24 cellular contexts compared by ENCODE assay signal in genomic region chr12:66915312-66915904, GRCh38.
A peak's percentile ranks its signal among the peaks of the same experiment; 100 is the strongest.
DNase-seq lines count a peak whose midpoint lies in the region; ATAC-seq and TF ChIP-seq lines count a peak whose summit lies in the region.
"Had no signal": no experiment of that assay in that cellular context is flagged by ENCODE, and none has a peak within 500 bp of the region (broad histone marks: within the 10 kb centered on the region; RNA-seq: fewer than 3 reads in every experiment).

No MANE protein-coding gene starts in this region.

- H4K20me1 ChIP-seq in mammary epithelial cell (ENCODE audit: insufficient read depth, low read length): no peaks in the 10 kb centered on the region

- peaks cover 14% of the 10 kb centered on the region for H3K27me3 Mint-ChIP-seq in T-helper 17 cell

- H3K27me3 ChIP-seq in mammary epithelial cell (ENCODE audit: insufficient read depth, low read length) (no peaks in the 10 kb centered on the region), MG63 (0 out of 2 replicates have a peak, but pooled peaks cover 4% of the 10 kb centered on the region)
- H3K27me3 ChIP-seq: sigmoid colon, SJSA1, stomach had no signal

- no peaks in the 10 kb centered on the region for H3K9me3 ChIP-seq in mammary epithelial cell (replicated peaks; ENCODE audit: insufficient read depth, low read length)
- H3K9me3 ChIP-seq in T-helper 17 cell (ENCODE audit: control insufficient read depth, low read length, poor library complexity, severe bottlenecking): no peaks in the 10 kb centered on the region
- no peaks in the 10 kb centered on the region for H3K9me3 ChIP-seq in MG63
- H3K9me3 ChIP-seq: HAP-1, sigmoid colon, SJSA1 had no signal

- ATAC-seq in left ventricle myocardium superior (peak; percentile 17), Right ventricle myocardium inferior (no peak), GM21576 (IDR thresholded peaks at IDR 0.05; ENCODE audit: unreplicated experiment) (no peak), T-helper 17 cell (no peak)
- ATAC-seq: activated CD4-positive, CD25-positive, alpha-beta regulatory T cell treated with anti-CD3 and anti-CD28 coated beads, Interleukin-2, amount 50 U/mL, for 24 hours; PC-3 had no signal

- 76% methylated on average over 6 of the region's 6 CpGs for WGBS in mammary epithelial cell (ENCODE audit: low coverage, missing lambda C conversion rate)

- H3K36me3 Mint-ChIP-seq in T-helper 17 cell (ENCODE audit: low read depth): no peaks in the 10 kb centered on the region
- H3K36me3 Mint-ChIP-seq: IgD-negative memory B cell had no signal

- no peak for DNase-seq in left ventricle myocardium superior
- no peak for DNase-seq in Right ventricle myocardium inferior (ENCODE audit: missing footprints)
- no peak for DNase-seq in mammary epithelial cell
- DNase-seq in iPS-NIHi7 (ENCODE audit: extremely low spot score): peak; percentile 17
- peak; percentile 27 for DNase-seq in superior temporal gyrus (ENCODE audit: extremely low spot score)
- no peak for DNase-seq in T-helper 17 cell
- no peak for DNase-seq in MG63
- DNase-seq: ACHN; activated CD8-positive, alpha-beta memory T cell treated with anti-CD3 and anti-CD28 coated beads for 24 hours; DND-41; effector CD8-positive, alpha-beta T cell; kidney glomerular epithelial cell; midbrain; NCI-H2081; NCI-H774; PC-3; sigmoid colon; stomach had no signal

- H3K27ac ChIP-seq in mammary epithelial cell (ENCODE audit: insufficient read depth, low read depth, low read length): peak overlapping the region; percentile 32
- H3K27ac ChIP-seq: HL-60, sigmoid colon, SJSA1, stomach had no signal

- peaks cover 4% of the 10 kb centered on the region for H3K4me1 Mint-ChIP-seq in T-helper 17 cell
- H3K4me1 Mint-ChIP-seq: IgD-negative memory B cell had no signal

- CTCF ChIA-PET in mammary epithelial cell (lab: Charles Lee; ENCODE audit: low non-redundant PET): no interaction called here

- intact Hi-C loops in left ventricle myocardium superior (cut with micrococcal nuclease): no loop called here
- intact Hi-C loops in Right ventricle myocardium inferior (cut with DNase I): no loop called here
- intact Hi-C loops in mammary epithelial cell (cut with micrococcal nuclease): no loop called here

- dilution Hi-C loops in mammary epithelial cell (cut with HindIII; ENCODE audit: low sequenced_read_pairs): no loop called here

- no peak overlapping the region for H3K9ac ChIP-seq in mammary epithelial cell (ENCODE audit: insufficient read depth, low read length)

- in situ Hi-C loops in mammary epithelial cell (cut with MboI; ENCODE audit: low sequenced_read_pairs in 2 of 2): loop anchor here in 1 of 2 donors (25.0 kb wide), 1 partner anchor 297 kb away; no protein-coding TSS in a partner anchor

- peaks cover 45% of the 10 kb centered on the region for H3K79me2 ChIP-seq in mammary epithelial cell (ENCODE audit: insufficient read depth, low read length)

- no peak overlapping the region for H3K4me3 Mint-ChIP-seq in T-helper 17 cell

- H3K4me2 ChIP-seq in mammary epithelial cell (ENCODE audit: insufficient read depth, low read depth, low read length): peak overlapping the region; percentile 70

- BruUV-seq in mammary epithelial cell (replicated peaks; lab: Mats Ljungman, UMichigan): no TSS peak

- no peak for TF ChIP-seq CTCF in mammary epithelial cell (conservative IDR thresholded peaks at IDR 0.05 in 1 of 2, IDR thresholded peaks at IDR 0.05 in 1 of 2; ENCODE audit: extremely low read depth in 1 of 2, insufficient read depth in 1 of 2, low read depth in 1 of 2, low read length in 2 of 2)

- peak overlapping the region; percentile 17 for H2AFZ ChIP-seq in mammary epithelial cell (ENCODE audit: low read depth, low read length)

- peaks cover 27% of the 10 kb centered on the region for H3K4me1 ChIP-seq in mammary epithelial cell (ENCODE audit: insufficient read depth, low read length)
- H3K4me1 ChIP-seq: HAP-1, SJSA1, stomach had no signal

- no peak overlapping the region for H3K27ac Mint-ChIP-seq in T-helper 17 cell

- H3K36me3 ChIP-seq in mammary epithelial cell (ENCODE audit: insufficient read depth, low read length): no peaks in the 10 kb centered on the region
- H3K36me3 ChIP-seq in MG63: no peaks in the 10 kb centered on the region
- H3K36me3 ChIP-seq: HAP-1, sigmoid colon, SJSA1, stomach had no signal

- H3K4me3 ChIP-seq in mammary epithelial cell (replicated peaks in 1 of 3; ENCODE audit: insufficient read depth in 1 of 3, low read depth in 2 of 3, low read length in 3 of 3): no peak overlapping the region
- H3K4me3 ChIP-seq in MG63: no peak overlapping the region
- H3K4me3 ChIP-seq: HAP-1, sigmoid colon, SJSA1, stomach had no signal

Comparison
In these comparisons a context has a peak if more than half of its experiments do, and no peak if none do; other contexts are left out.
1. DNase-seq: peak in iPS-NIHi7 (single experiment) and superior temporal gyrus (single experiment); none in left ventricle myocardium superior (single experiment), Right ventricle myocardium inferior (single experiment), mammary epithelial cell (single experiment), T-helper 17 cell (0 of 3) and MG63 (single experiment).